24 cellular contexts compared by ENCODE assay signal in genomic region chr3:185534511-185534910, GRCh38. TPM values are rescaled to one million over a fixed set of nuclear protein-coding genes. Genes with fewer than 3 reads are reported as not detected.
"Had no signal": no experiment of that assay in that cellular context is flagged by ENCODE, and none has a peak within 500 bp of the region (broad histone marks: within the 10 kb centered on the region; RNA-seq: fewer than 3 reads in every experiment).

No MANE protein-coding gene starts in this region.

- H3K27ac Mint-ChIP-seq: activated CD4-positive, alpha-beta memory T cell treated with anti-CD3 and anti-CD28 coated beads, Interleukin-2, amount 10 ng/mL, durations not matched to agents 7 days and 5 days; activated CD4-positive, alpha-beta T cell treated with anti-CD3 and anti-CD28 coated beads, Interleukin-2, amount 10 ng/mL, durations not matched to agents 24 days and 14 days; activated naive CD4-positive, alpha-beta T cell treated with anti-CD3 and anti-CD28 coated beads for 36 hours; activated naive CD8-positive, alpha-beta T cell treated with anti-CD3 and anti-CD28 coated beads, Interleukin-2, amount 10 ng/mL, durations not matched to agents 7 days and 5 days; activated T-cell treated with anti-CD3 and anti-CD28 coated beads, Interleukin-2, amount 50 U/mL, for 72 hours; dendritic cell treated with granulocyte-macrophage colony-stimulating factor and Interleukin-4, amounts not matched to agents 40 ng/mL and 50 ng/mL, for 4 days; naive B cell; progenitor cell of endocrine pancreas; T-cell; T-helper 2 cell treated with Interferon-gamma antibody and Interleukin-4, amounts not matched to agents 5 μg/mL and 100 μg/mL, for 36 hours had no signal

- H3K9me3 Mint-ChIP-seq: activated CD4-positive, alpha-beta memory T cell treated with anti-CD3 and anti-CD28 coated beads, Interleukin-2, amount 10 ng/mL, durations not matched to agents 7 days and 5 days; activated naive CD4-positive, alpha-beta T cell treated with anti-CD3 and anti-CD28 coated beads for 36 hours; activated T-cell treated with anti-CD3 and anti-CD28 coated beads, Interleukin-2, amount 50 U/mL, for 72 hours; dendritic cell treated with granulocyte-macrophage colony-stimulating factor and Interleukin-4, amounts not matched to agents 40 ng/mL and 50 ng/mL, for 4 days; naive B cell; neural crest cell; T-cell had no signal

- ATAC-seq: activated CD4-positive, CD25-positive, alpha-beta regulatory T cell treated with anti-CD3 and anti-CD28 coated beads, Interleukin-2, amount 50 U/mL, for 24 hours; activated T-cell treated with anti-CD3 and anti-CD28 coated beads, Interleukin-2, amount 50 U/mL, for 72 hours; body of pancreas; lower lobe of right lung; T-cell; upper lobe of right lung had no signal

- H3K36me3 ChIP-seq: lower lobe of right lung, upper lobe of right lung had no signal

- H3K4me3 ChIP-seq: body of pancreas, lower lobe of right lung, upper lobe of right lung had no signal

- H3K27me3 ChIP-seq: body of pancreas, upper lobe of right lung had no signal

- H3K36me3 Mint-ChIP-seq: naive B cell, T-cell had no signal

- H3K27me3 Mint-ChIP-seq: activated CD4-positive, alpha-beta memory T cell treated with anti-CD3 and anti-CD28 coated beads, Interleukin-2, amount 10 ng/mL, durations not matched to agents 7 days and 5 days; activated CD4-positive, alpha-beta T cell treated with anti-CD3 and anti-CD28 coated beads, Interleukin-2, amount 10 ng/mL, durations not matched to agents 24 days and 14 days; activated naive CD8-positive, alpha-beta T cell treated with anti-CD3 and anti-CD28 coated beads, Interleukin-2, amount 10 ng/mL, durations not matched to agents 7 days and 5 days; progenitor cell of endocrine pancreas; T-cell had no signal

- H3K27ac ChIP-seq: lower lobe of right lung, upper lobe of right lung, VCaP had no signal

- H3K4me3 Mint-ChIP-seq: activated CD4-positive, alpha-beta memory T cell treated with anti-CD3 and anti-CD28 coated beads, Interleukin-2, amount 10 ng/mL, durations not matched to agents 7 days and 5 days; activated CD4-positive, alpha-beta T cell treated with anti-CD3 and anti-CD28 coated beads, Interleukin-2, amount 10 ng/mL, durations not matched to agents 24 days and 14 days; activated naive CD4-positive, alpha-beta T cell treated with anti-CD3 and anti-CD28 coated beads for 36 hours; activated naive CD8-positive, alpha-beta T cell treated with anti-CD3 and anti-CD28 coated beads, Interleukin-2, amount 10 ng/mL, durations not matched to agents 7 days and 5 days; activated T-cell treated with anti-CD3 and anti-CD28 coated beads, Interleukin-2, amount 50 U/mL, for 72 hours; dendritic cell treated with granulocyte-macrophage colony-stimulating factor and Interleukin-4, amounts not matched to agents 40 ng/mL and 50 ng/mL, for 4 days; naive B cell; neural crest cell; T-cell; T-helper 2 cell treated with Interferon-gamma antibody and Interleukin-4, amounts not matched to agents 5 μg/mL and 100 μg/mL, for 36 hours had no signal

- DNase-seq: activated CD4-positive, alpha-beta memory T cell treated with anti-CD3 and anti-CD28 coated beads, Interleukin-2, amount 10 ng/mL, durations not matched to agents 7 days and 5 days; activated CD4-positive, alpha-beta T cell treated with anti-CD3 and anti-CD28 coated beads, Interleukin-2, amount 10 ng/mL, durations not matched to agents 24 days and 14 days; activated effector memory CD4-positive, alpha-beta T cell treated with Interleukin-2 at 50 U/mL for 16 hours; activated naive CD4-positive, alpha-beta T cell treated with anti-CD3 and anti-CD28 coated beads for 36 hours; activated naive CD8-positive, alpha-beta T cell treated with anti-CD3 and anti-CD28 coated beads, Interleukin-2, amount 10 ng/mL, durations not matched to agents 7 days and 5 days; activated T-cell treated with anti-CD3 and anti-CD28 coated beads, Interleukin-2, amount 50 U/mL, for 72 hours; body of pancreas; effector CD8-positive, alpha-beta T cell; kidney; lower lobe of right lung; mesendoderm; naive B cell; retina; stimulated activated CD4-positive, alpha-beta T cell treated with anti-CD3 and anti-CD28 coated beads, Interleukin-4, amount 100 ng/mL, for 24 hours; stimulated activated naive CD4-positive, alpha-beta T cell treated with Interleukin-2 at 50 U/mL for 16 hours; T-cell; upper lobe of right lung had no signal

- H3K9me3 ChIP-seq: body of pancreas, lower lobe of right lung, upper lobe of right lung had no signal

RNA-seq across cellular contexts. Expression of gene LIPH, which starts 17.9 kb away (rescaled TPM):
- total RNA-seq: activated CD4-positive, alpha-beta memory T cell treated with anti-CD3 and anti-CD28 coated beads, Interleukin-2, amount 10 ng/mL, durations not matched to agents 7 days and 5 days; activated CD4-positive, alpha-beta T cell treated with anti-CD3 and anti-CD28 coated beads, Interleukin-2, amount 10 ng/mL, durations not matched to agents 24 days and 14 days; activated naive CD4-positive, alpha-beta T cell treated with anti-CD3 and anti-CD28 coated beads for 36 hours; activated naive CD8-positive, alpha-beta T cell treated with anti-CD3 and anti-CD28 coated beads, Interleukin-2, amount 10 ng/mL, durations not matched to agents 7 days and 5 days; neural crest cell; osteocyte had no signal
